Comparison of ENCODE assay signal across 1 cellular context in genomic region chr16:30033270-30033669, GRCh38.
TF ChIP-seq lines count a peak whose summit lies in the region.

No MANE protein-coding gene starts in this region.

TF ChIP-seq in A549, 52 proteins besides CTCF, POLR2A, EP300 and RAD21 (continued from another document):
- TF ChIP-seq HMGXB4 (CRISPR knock-in tag; IDR thresholded peaks at IDR 0.05; ENCODE audit: borderline replicate concordance) (no peak), TFCP2L1 (CRISPR knock-in tag; IDR thresholded peaks at IDR 0.05) (no peak), ELK1 (IDR thresholded peaks at IDR 0.05; ENCODE audit: low read depth, low read length) (no peak), MAFK (IDR thresholded peaks at IDR 0.05; ENCODE audit: partially characterized antibody) (peak; percentile 82), MYC (IDR thresholded peaks at IDR 0.05; ENCODE audit: borderline replicate concordance, low read length) (no peak)
